In the genomic region with DNA sequence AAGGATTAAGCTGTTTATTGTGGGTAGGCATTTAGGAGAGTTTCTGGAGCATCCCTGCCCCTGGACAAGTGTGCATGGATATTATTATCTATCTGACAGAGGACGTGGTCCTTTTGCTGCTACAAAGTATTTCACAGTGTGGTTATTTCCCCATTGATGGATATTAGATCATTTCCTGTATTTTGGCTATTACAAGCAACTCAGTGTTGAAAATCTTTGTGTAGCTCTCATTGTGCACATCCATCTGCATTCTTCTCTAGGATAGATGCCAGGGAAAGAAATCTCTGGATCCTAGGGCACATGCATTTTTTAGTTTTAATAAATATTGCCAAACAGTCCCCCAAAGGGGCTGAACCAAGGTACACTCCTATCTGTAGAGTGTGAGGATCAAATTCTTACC, we compare ENCODE assay signal across 24 cellular contexts.
"Had no signal": no experiment of that assay in that cellular context is flagged by ENCODE, and none has a peak within 500 bp of the region (broad histone marks: within the 10 kb centered on the region; RNA-seq: fewer than 3 reads in every experiment).

No MANE protein-coding gene starts in this region.

- H3K9me3 Mint-ChIP-seq: activated T-helper 2 cell treated with anti-CD3 and anti-CD28 coated beads, Interferon-gamma antibody, Interleukin-2, Interleukin-4, amounts not matched to agents 10 μg/mL and 5 μg/mL and 100 μg/mL, durations not matched to agents 14 hours and 24 hours and 36 hours had no signal

- H3K4me3 Mint-ChIP-seq: activated CD8-positive, alpha-beta T cell treated with anti-CD3 and anti-CD28 coated beads for 36 hours; activated naive CD8-positive, alpha-beta T cell treated with anti-CD3 and anti-CD28 coated beads, Interleukin-2, amount 10 ng/mL, durations not matched to agents 7 days and 5 days; activated T-cell treated with anti-CD3 and anti-CD28 coated beads, Interleukin-2, amount 50 U/mL, for 72 hours had no signal

- H3K27me3 ChIP-seq: adrenal gland, breast epithelium had no signal

- H3K27ac Mint-ChIP-seq: activated CD8-positive, alpha-beta T cell treated with anti-CD3 and anti-CD28 coated beads for 36 hours; activated naive CD8-positive, alpha-beta T cell treated with anti-CD3 and anti-CD28 coated beads, Interleukin-2, amount 10 ng/mL, durations not matched to agents 7 days and 5 days; activated T-cell treated with anti-CD3 and anti-CD28 coated beads, Interleukin-2, amount 50 U/mL, for 72 hours; activated T-helper 2 cell treated with anti-CD3 and anti-CD28 coated beads, Interferon-gamma antibody, Interleukin-2, Interleukin-4, amounts not matched to agents 10 μg/mL and 5 μg/mL and 100 μg/mL, durations not matched to agents 14 hours and 24 hours and 36 hours had no signal

- H3K36me3 Mint-ChIP-seq: activated naive CD8-positive, alpha-beta T cell treated with anti-CD3 and anti-CD28 coated beads, Interleukin-2, amount 10 ng/mL, durations not matched to agents 7 days and 5 days had no signal

- H3K4me3 ChIP-seq: adrenal gland, breast epithelium had no signal

- H3K4me1 Mint-ChIP-seq: activated naive CD8-positive, alpha-beta T cell treated with anti-CD3 and anti-CD28 coated beads, Interleukin-2, amount 10 ng/mL, durations not matched to agents 7 days and 5 days had no signal

- H3K27me3 Mint-ChIP-seq: activated CD8-positive, alpha-beta T cell treated with anti-CD3 and anti-CD28 coated beads for 36 hours; activated naive CD8-positive, alpha-beta T cell treated with anti-CD3 and anti-CD28 coated beads, Interleukin-2, amount 10 ng/mL, durations not matched to agents 7 days and 5 days had no signal

- H3K27ac ChIP-seq: adrenal gland, breast epithelium, KMS-11, WERI-Rb-1 had no signal

- H3K4me1 ChIP-seq: adrenal gland, breast epithelium had no signal

- H3K36me3 ChIP-seq: adrenal gland, breast epithelium, WERI-Rb-1 had no signal

- DNase-seq: activated CD4-positive, alpha-beta T cell treated with anti-CD3 and anti-CD28 coated beads for 4 hours; activated CD8-positive, alpha-beta memory T cell treated with anti-CD3 and anti-CD28 coated beads, Interleukin-2, amount 50 U/mL, for 4 hours; activated CD8-positive, alpha-beta T cell treated with anti-CD3 and anti-CD28 coated beads for 36 hours; activated gamma-delta T cell treated with Interleukin-2 at 50 U/mL for 16 hours; activated naive CD4-positive, alpha-beta T cell treated with anti-CD3 and anti-CD28 coated beads, Interleukin-2, amount 50 U/mL, for 16 hours; activated naive CD8-positive, alpha-beta T cell treated with anti-CD3 and anti-CD28 coated beads, Interleukin-2, amount 10 ng/mL, durations not matched to agents 7 days and 5 days; activated T-cell treated with anti-CD3 and anti-CD28 coated beads, Interleukin-2, amount 50 U/mL, for 72 hours; adrenal gland; aorta; NCI-H1417; NCI-H1930; NCI-H2171; NCI-H226; NCI-H526 treated with DMSO at 0.1 percent for 48 hours; NCI-H82; NK-92 treated with Interleukin-12 subunit alpha and Interleukin-12 subunit beta, amount 100 ng/mL, for 24 hours; OCI-M1; RPMI8226; SK-N-SH; T-helper 1 cell; WERI-Rb-1 had no signal

- H3K9me3 ChIP-seq: adrenal gland, SK-N-SH had no signal
